In the genomic region with DNA sequence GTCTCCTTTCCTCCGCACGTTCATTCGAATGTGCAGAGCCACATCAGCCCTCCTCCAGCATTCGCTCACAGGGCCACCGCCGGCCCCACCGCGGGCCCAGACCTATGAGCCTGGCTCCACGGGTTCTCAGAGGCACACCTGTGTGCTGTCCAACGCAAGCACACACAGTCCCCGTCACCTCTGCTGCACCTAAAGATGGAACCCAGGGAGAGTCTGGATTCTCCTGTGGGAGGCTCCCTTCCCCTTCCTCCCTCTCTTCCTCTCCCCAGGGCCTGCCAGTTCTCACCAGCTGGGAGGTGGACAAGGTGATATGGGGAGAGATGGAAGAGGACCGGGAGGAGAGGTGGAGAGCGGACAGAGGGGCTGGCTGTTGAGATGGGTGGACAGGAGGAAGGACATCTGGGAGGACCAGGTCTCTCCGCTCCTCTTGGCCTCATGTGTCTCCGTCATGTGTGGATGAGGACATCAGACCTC, we compare ENCODE assay signal across 10 cellular contexts. TPM values are rescaled to one million over a fixed set of nuclear protein-coding genes. Genes with fewer than 3 reads are reported as not detected.
DNase-seq lines count a peak whose midpoint lies in the region; ATAC-seq and TF ChIP-seq lines count a peak whose summit lies in the region.
"Had no signal": no experiment of that assay in that cellular context is flagged by ENCODE, and none has a peak within 500 bp of the region (broad histone marks: within the 10 kb centered on the region; RNA-seq: fewer than 3 reads in every experiment).

No MANE protein-coding gene starts in this region.

- H3K4me3 ChIP-seq in left lung (peak overlapping the region; percentile 15 to 39), upper lobe of right lung (peak overlapping the region; percentile 34), gastroesophageal sphincter (peak overlapping the region in 1 of 2 donors; percentile 46)

- H3K9me3 ChIP-seq in left lung (no peaks in the 10 kb centered on the region), upper lobe of right lung (no peaks in the 10 kb centered on the region), gastroesophageal sphincter (no peaks in the 10 kb centered on the region)

- H3K27ac ChIP-seq in left lung (no peak overlapping the region), upper lobe of right lung (no peak overlapping the region), gastroesophageal sphincter (no peak overlapping the region)

- no peak for TF ChIP-seq POLR2A in gastroesophageal sphincter (IDR thresholded peaks at IDR 0.05)

- DNase-seq in natural killer cell: no peak
- no peak for DNase-seq in natural killer cell treated with Interleukin-12 subunit alpha and Interleukin-12 subunit beta and Interleukin-15 and Interleukin-18, amount 100 ng/mL, for 72 hours (ENCODE audit: low spot score)
- DNase-seq in activated naive CD8-positive, alpha-beta T cell treated with anti-CD3 and anti-CD28 coated beads for 36 hours: no peak
- no peak for DNase-seq in left lung
- no peak for DNase-seq in upper lobe of right lung
- DNase-seq in DMS53 (lab: John Stamatoyannopoulos, UW): no peak
- DNase-seq in UCSD-AML1 (lab: John Stamatoyannopoulos, UW; ENCODE audit: unreplicated experiment): no peak

- H3K27me3 Mint-ChIP-seq in natural killer cell (ENCODE audit: low read depth in 2 of 2): peaks cover 26 to 28% of the 10 kb centered on the region in 2 donors
- peaks cover 23 to 24% of the 10 kb centered on the region in 2 donors for H3K27me3 Mint-ChIP-seq in natural killer cell treated with Interleukin-12 subunit alpha and Interleukin-12 subunit beta and Interleukin-15 and Interleukin-18, amount 100 ng/mL, for 72 hours
- peaks cover 34% of the 10 kb centered on the region for H3K27me3 Mint-ChIP-seq in activated naive CD8-positive, alpha-beta T cell treated with anti-CD3 and anti-CD28 coated beads for 36 hours

- H3K27me3 ChIP-seq in left lung: peaks cover 0 to 87% of the 10 kb centered on the region in 2 donors
- H3K27me3 ChIP-seq in upper lobe of right lung: no peaks in the 10 kb centered on the region
- peaks cover 30% of the 10 kb centered on the region for H3K27me3 ChIP-seq in gastroesophageal sphincter

- no peak overlapping the region for H3K27ac Mint-ChIP-seq in natural killer cell
- no peak overlapping the region for H3K27ac Mint-ChIP-seq in natural killer cell treated with Interleukin-12 subunit alpha and Interleukin-12 subunit beta and Interleukin-15 and Interleukin-18, amount 100 ng/mL, for 72 hours
- H3K27ac Mint-ChIP-seq in activated naive CD8-positive, alpha-beta T cell treated with anti-CD3 and anti-CD28 coated beads for 36 hours: no peak overlapping the region
- H3K27ac Mint-ChIP-seq: activated naive CD4-positive, alpha-beta T cell treated with anti-CD3 and anti-CD28 coated beads, Interleukin-2, amount 50 U/mL, for 72 hours had no signal

- ATAC-seq in natural killer cell (no peak), left lung (no peak), upper lobe of right lung (no peak), gastroesophageal sphincter (no peak)
- no peak for ATAC-seq in natural killer cell treated with Interleukin-12 subunit alpha and Interleukin-12 subunit beta and Interleukin-15 and Interleukin-18, amount 100 ng/mL, for 72 hours

- peaks cover 0 to 5% of the 10 kb centered on the region in 2 donors for H3K4me1 Mint-ChIP-seq in natural killer cell
- H3K4me1 Mint-ChIP-seq in natural killer cell treated with Interleukin-12 subunit alpha and Interleukin-12 subunit beta and Interleukin-15 and Interleukin-18, amount 100 ng/mL, for 72 hours (ENCODE audit: low read depth in 2 of 2): peaks cover 0 to 3% of the 10 kb centered on the region in 2 donors
- no peaks in the 10 kb centered on the region for H3K4me1 Mint-ChIP-seq in activated naive CD8-positive, alpha-beta T cell treated with anti-CD3 and anti-CD28 coated beads for 36 hours

- TF ChIP-seq EP300 in gastroesophageal sphincter (IDR thresholded peaks at IDR 0.05): no peak

- 70 to 100% methylated on average over 1 to 2 of the region's 15 CpGs for WGBS in gastroesophageal sphincter (ENCODE audit: low coverage in 1 of 2), 2 donors

- no peaks in the 10 kb centered on the region for H3K9me3 Mint-ChIP-seq in natural killer cell
- no peaks in the 10 kb centered on the region for H3K9me3 Mint-ChIP-seq in natural killer cell treated with Interleukin-12 subunit alpha and Interleukin-12 subunit beta and Interleukin-15 and Interleukin-18, amount 100 ng/mL, for 72 hours
- H3K9me3 Mint-ChIP-seq in activated naive CD8-positive, alpha-beta T cell treated with anti-CD3 and anti-CD28 coated beads for 36 hours: no peaks in the 10 kb centered on the region
- H3K9me3 Mint-ChIP-seq: activated naive CD4-positive, alpha-beta T cell treated with anti-CD3 and anti-CD28 coated beads, Interleukin-2, amount 50 U/mL, for 72 hours had no signal

- peak overlapping the region; percentile 83 for H3K4me3 Mint-ChIP-seq in natural killer cell
- no peak overlapping the region for H3K4me3 Mint-ChIP-seq in natural killer cell treated with Interleukin-12 subunit alpha and Interleukin-12 subunit beta and Interleukin-15 and Interleukin-18, amount 100 ng/mL, for 72 hours
- H3K4me3 Mint-ChIP-seq in activated naive CD8-positive, alpha-beta T cell treated with anti-CD3 and anti-CD28 coated beads for 36 hours: peak overlapping the region; percentile 29

- H3K36me3 ChIP-seq in left lung: no peaks in the 10 kb centered on the region
- no peaks in the 10 kb centered on the region for H3K36me3 ChIP-seq in upper lobe of right lung
- H3K36me3 ChIP-seq in gastroesophageal sphincter: no peaks in the 10 kb centered on the region

- H3K36me3 Mint-ChIP-seq in natural killer cell: no peaks in the 10 kb centered on the region
- H3K36me3 Mint-ChIP-seq in natural killer cell treated with Interleukin-12 subunit alpha and Interleukin-12 subunit beta and Interleukin-15 and Interleukin-18, amount 100 ng/mL, for 72 hours: no peaks in the 10 kb centered on the region
- no peaks in the 10 kb centered on the region for H3K36me3 Mint-ChIP-seq in activated naive CD8-positive, alpha-beta T cell treated with anti-CD3 and anti-CD28 coated beads for 36 hours
- H3K36me3 Mint-ChIP-seq: activated naive CD4-positive, alpha-beta T cell treated with anti-CD3 and anti-CD28 coated beads, Interleukin-2, amount 50 U/mL, for 72 hours had no signal

- TF ChIP-seq CTCF in natural killer cell (IDR thresholded peaks at IDR 0.05): no peak
- no peak for TF ChIP-seq CTCF in left lung (IDR thresholded peaks at IDR 0.05)
- no peak for TF ChIP-seq CTCF in upper lobe of right lung (IDR thresholded peaks at IDR 0.05)
- no peak for TF ChIP-seq CTCF in gastroesophageal sphincter (IDR thresholded peaks at IDR 0.05)

- intact Hi-C loops in natural killer cell (cut with micrococcal nuclease): loop anchor here (1.0 to 5.0 kb wide), 2 partner anchors 88 to 104 kb away; no protein-coding TSS in a partner anchor
- intact Hi-C loops in left lung (cut with DNase I): no loop called here
- intact Hi-C loops in upper lobe of right lung (cut with DNase I): loop anchor here (5.0 kb wide), 2 partner anchors 89 to 104 kb away; a partner anchor contains a TSS

- H3K4me1 ChIP-seq in left lung (peaks cover 3 to 15% of the 10 kb centered on the region in 2 donors), upper lobe of right lung (peaks cover 8% of the 10 kb centered on the region), gastroesophageal sphincter (peaks cover 0 to 13% (median 8%) of the 10 kb centered on the region in 3 donors)

RNA-seq across cellular contexts. Expression of a gene that starts 4.9 kb away (rescaled TPM):
- total RNA-seq in natural killer cell (not detected), left lung (under 1 TPM in 1 of 2 donors, not detected in 1; 0.09 TPM), upper lobe of right lung (0.35 TPM), gastroesophageal sphincter (not detected)
- total RNA-seq in natural killer cell treated with Interleukin-12 subunit alpha and Interleukin-12 subunit beta and Interleukin-15 and Interleukin-18, amount 100 ng/mL, for 72 hours: not detected
- not detected for total RNA-seq in activated naive CD8-positive, alpha-beta T cell treated with anti-CD3 and anti-CD28 coated beads for 36 hours
- total RNA-seq: activated naive CD4-positive, alpha-beta T cell treated with anti-CD3 and anti-CD28 coated beads, Interleukin-2, amount 50 U/mL, for 72 hours; lung microvascular endothelial cell had no signal

RNA-seq across cellular contexts. Expression of a gene that starts 6.1 kb away (rescaled TPM):
- total RNA-seq in natural killer cell (not detected), left lung (1 to 10 TPM; 7.2 to 7.7 TPM), upper lobe of right lung (14.3 TPM), gastroesophageal sphincter (1 to 10 TPM in 1 of 4 donors, not detected in 3; 7.8 TPM)
- not detected for total RNA-seq in natural killer cell treated with Interleukin-12 subunit alpha and Interleukin-12 subunit beta and Interleukin-15 and Interleukin-18, amount 100 ng/mL, for 72 hours
- not detected for total RNA-seq in activated naive CD8-positive, alpha-beta T cell treated with anti-CD3 and anti-CD28 coated beads for 36 hours
- total RNA-seq: activated naive CD4-positive, alpha-beta T cell treated with anti-CD3 and anti-CD28 coated beads, Interleukin-2, amount 50 U/mL, for 72 hours; lung microvascular endothelial cell had no signal

RNA-seq across cellular contexts. Expression of a gene that starts 17.3 kb away (rescaled TPM):
- total RNA-seq in natural killer cell: not detected
- total RNA-seq in natural killer cell treated with Interleukin-12 subunit alpha and Interleukin-12 subunit beta and Interleukin-15 and Interleukin-18, amount 100 ng/mL, for 72 hours: not detected
- total RNA-seq in activated naive CD8-positive, alpha-beta T cell treated with anti-CD3 and anti-CD28 coated beads for 36 hours: not detected
- total RNA-seq in left lung: under 1 TPM in 1 of 2 donors, not detected in 1; 0.42 TPM
- not detected for total RNA-seq in upper lobe of right lung
- total RNA-seq in gastroesophageal sphincter: under 1 TPM in 1 of 4 donors, not detected in 3; 0.12 TPM
- total RNA-seq: activated naive CD4-positive, alpha-beta T cell treated with anti-CD3 and anti-CD28 coated beads, Interleukin-2, amount 50 U/mL, for 72 hours; lung microvascular endothelial cell had no signal

RNA-seq across cellular contexts. Expression of a gene that starts 57.5 kb away (rescaled TPM):
- total RNA-seq in natural killer cell: 10 to 100 TPM in 1 of 3 donors, 1 to 10 TPM in 2; 6.1 to 11.6 (median 8.7) TPM
- total RNA-seq in natural killer cell treated with Interleukin-12 subunit alpha and Interleukin-12 subunit beta and Interleukin-15 and Interleukin-18, amount 100 ng/mL, for 72 hours: 100 to 1,000 TPM in 1 of 2 donors, 10 to 100 TPM in 1; 72.2 to 107 TPM
- total RNA-seq in activated naive CD8-positive, alpha-beta T cell treated with anti-CD3 and anti-CD28 coated beads for 36 hours: 100 to 1,000 TPM; 111 to 119 TPM
- total RNA-seq in left lung: 10 to 100 TPM; 20.7 to 35.9 TPM
- total RNA-seq in upper lobe of right lung: 10.8 TPM
- total RNA-seq in gastroesophageal sphincter: 10 to 100 TPM; 10.5 to 23.7 (median 13.1) TPM

Comparison
In these comparisons a context has a peak if more than half of its experiments do, and no peak if none do; other contexts are left out.
1. intact Hi-C loops: an anchor here in natural killer cell (1.0 to 5.0 kb wide) and upper lobe of right lung (5.0 kb wide); none called in left lung.